22 cellular contexts compared by ENCODE assay signal in the genomic region with DNA sequence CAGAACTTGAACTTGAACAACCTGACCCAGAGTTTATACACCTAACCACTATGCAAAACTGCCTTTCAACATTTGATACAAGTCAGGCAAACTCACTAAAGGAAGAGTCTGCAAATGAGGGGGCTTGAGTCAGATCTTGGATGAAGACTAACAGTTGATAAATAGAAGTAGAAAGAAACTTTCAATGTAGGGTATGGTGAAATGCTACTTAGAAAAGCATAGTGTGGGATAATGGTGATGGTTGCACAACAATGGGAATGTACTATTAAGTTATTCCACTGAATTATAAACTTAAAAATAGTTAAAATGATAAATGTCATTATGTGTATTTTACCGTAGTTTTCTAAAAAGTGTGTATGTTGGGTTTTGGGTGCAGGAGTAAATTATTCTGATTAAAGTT. TPM values are rescaled to one million over a fixed set of nuclear protein-coding genes. Genes with fewer than 3 reads are reported as not detected.
DNase-seq lines count a peak whose midpoint lies in the region; ATAC-seq and TF ChIP-seq lines count a peak whose summit lies in the region.
"Had no signal": no experiment of that assay in that cellular context is flagged by ENCODE, and none has a peak within 500 bp of the region (broad histone marks: within the 10 kb centered on the region; RNA-seq: fewer than 3 reads in every experiment).

No MANE protein-coding gene starts in this region.

- no peak overlapping the region for H3K4me3 ChIP-seq in prostate gland
- H3K4me3 ChIP-seq: BLaER1 treated with 17β-estradiol and CSF1 and Interleukin-3, amounts not matched to agents 10 nM and 100 nM; GM12878; HAP-1 had no signal

- peaks cover 1% of the 10 kb centered on the region for H3K27me3 Mint-ChIP-seq in activated CD4-positive, alpha-beta T cell treated with anti-CD3 and anti-CD28 coated beads, Interleukin-2, amount 10 ng/mL, durations not matched to agents 24 days and 14 days
- no peaks in the 10 kb centered on the region for H3K27me3 Mint-ChIP-seq in activated CD4-positive, alpha-beta T cell treated with anti-CD3 and anti-CD28 coated beads for 36 hours
- H3K27me3 Mint-ChIP-seq in activated naive CD4-positive, alpha-beta T cell treated with anti-CD3 and anti-CD28 coated beads, Interleukin-2, amount 10 ng/mL, durations not matched to agents 7 days and 5 days: no peaks in the 10 kb centered on the region
- H3K27me3 Mint-ChIP-seq: CD4-positive, alpha-beta T cell had no signal

- no peak for TF ChIP-seq CTCF in prostate gland (IDR thresholded peaks at IDR 0.05)

- no peak for TF ChIP-seq POLR2A in prostate gland (IDR thresholded peaks at IDR 0.05)

- H3K36me3 Mint-ChIP-seq in activated CD4-positive, alpha-beta T cell treated with anti-CD3 and anti-CD28 coated beads, Interleukin-2, amount 10 ng/mL, durations not matched to agents 24 days and 14 days (ENCODE audit: low read depth): no peaks in the 10 kb centered on the region
- H3K36me3 Mint-ChIP-seq in activated CD4-positive, alpha-beta T cell treated with anti-CD3 and anti-CD28 coated beads for 36 hours (ENCODE audit: low read depth): no peaks in the 10 kb centered on the region
- no peaks in the 10 kb centered on the region for H3K36me3 Mint-ChIP-seq in activated naive CD4-positive, alpha-beta T cell treated with anti-CD3 and anti-CD28 coated beads, Interleukin-2, amount 10 ng/mL, durations not matched to agents 7 days and 5 days
- H3K36me3 Mint-ChIP-seq: CD14-positive monocyte had no signal

- no peak for ATAC-seq in activated CD4-positive, alpha-beta T cell treated with anti-CD3 and anti-CD28 coated beads for 36 hours
- ATAC-seq: GM12878 had no signal

- WGBS in prostate gland: 93% methylated on average over 1 of the region's 1 CpG

- H3K27me3 ChIP-seq in prostate gland (replicated peaks; ENCODE audit: insufficient read depth): no peaks in the 10 kb centered on the region
- H3K27me3 ChIP-seq: BE2C; BLaER1 treated with 17β-estradiol and CSF1 and Interleukin-3, amounts not matched to agents 10 nM and 100 nM had no signal

- H3K36me3 ChIP-seq in prostate gland: no peaks in the 10 kb centered on the region
- H3K36me3 ChIP-seq: BE2C; BLaER1 treated with 17β-estradiol and CSF1 and Interleukin-3, amounts not matched to agents 10 nM and 100 nM; HAP-1 had no signal

- H3K27ac ChIP-seq in prostate gland: no peak overlapping the region
- H3K27ac ChIP-seq: 22Rv1; BLaER1 treated with 17β-estradiol and CSF1 and Interleukin-3, amounts not matched to agents 10 nM and 100 nM had no signal

- CTCF ChIA-PET in activated CD4-positive, alpha-beta T cell treated with anti-CD3 and anti-CD28 coated beads for 36 hours (lab: Charles Lee): interaction anchor here (0.6 to 1.3 kb wide), 2 partner anchors 14 to 111 kb away, joined by 3 read pairs; no protein-coding TSS in a partner anchor
- CTCF ChIA-PET in activated naive CD4-positive, alpha-beta T cell treated with anti-CD3 and anti-CD28 coated beads, Interleukin-2, amount 10 ng/mL, durations not matched to agents 7 days and 5 days (lab: Charles Lee): no interaction called here

- POLR2A ChIA-PET in activated CD4-positive, alpha-beta T cell treated with anti-CD3 and anti-CD28 coated beads for 36 hours (lab: Charles Lee): no interaction called here

- H3K4me1 ChIP-seq in prostate gland (replicated peaks): no peaks in the 10 kb centered on the region
- H3K4me1 ChIP-seq: BE2C, HAP-1 had no signal

- H3K9me3 Mint-ChIP-seq in activated CD4-positive, alpha-beta T cell treated with anti-CD3 and anti-CD28 coated beads, Interleukin-2, amount 10 ng/mL, durations not matched to agents 24 days and 14 days: peaks cover 3% of the 10 kb centered on the region
- H3K9me3 Mint-ChIP-seq in activated CD4-positive, alpha-beta T cell treated with anti-CD3 and anti-CD28 coated beads for 36 hours (ENCODE audit: low read depth): no peaks in the 10 kb centered on the region
- H3K9me3 Mint-ChIP-seq in activated naive CD4-positive, alpha-beta T cell treated with anti-CD3 and anti-CD28 coated beads, Interleukin-2, amount 10 ng/mL, durations not matched to agents 7 days and 5 days: no peaks in the 10 kb centered on the region
- H3K9me3 Mint-ChIP-seq: CD4-positive, alpha-beta T cell; CD8-positive, alpha-beta memory T cell; HFFc6 had no signal

- intact Hi-C loops in activated CD4-positive, alpha-beta T cell treated with anti-CD3 and anti-CD28 coated beads, Interleukin-2, amount 10 ng/mL, durations not matched to agents 24 days and 14 days (cut with micrococcal nuclease): no loop called here
- intact Hi-C loops in activated CD4-positive, alpha-beta T cell treated with anti-CD3 and anti-CD28 coated beads for 36 hours (cut with DNase I, micrococcal nuclease): no loop called here
- intact Hi-C loops in prostate gland (cut with DNase I): no loop called here

- H3K9me3 ChIP-seq in prostate gland: no peaks in the 10 kb centered on the region
- H3K9me3 ChIP-seq: BE2C; BLaER1 treated with 17β-estradiol and CSF1 and Interleukin-3, amounts not matched to agents 10 nM and 100 nM; HAP-1 had no signal

- peak; percentile 16 for DNase-seq in activated CD4-positive, alpha-beta T cell treated with anti-CD3 and anti-CD28 coated beads, Interleukin-2, amount 10 ng/mL, durations not matched to agents 24 days and 14 days
- DNase-seq in activated CD4-positive, alpha-beta T cell treated with anti-CD3 and anti-CD28 coated beads for 36 hours: no peak
- DNase-seq in fibroblast of gingiva (ENCODE audit: low read depth) (peak; percentile 21), iris pigment epithelial cell (ENCODE audit: low read depth) (peak; percentile 50), prostate gland (ENCODE audit: low spot score) (no peak)
- DNase-seq in stimulated activated CD4-positive, alpha-beta T cell treated with anti-CD3 and anti-CD28 coated beads, Interleukin-2, amount 100 ng/mL, for 24 hours: no peak
- DNase-seq in activated naive CD4-positive, alpha-beta T cell treated with anti-CD3 and anti-CD28 coated beads, Interleukin-2, amount 10 ng/mL, durations not matched to agents 7 days and 5 days: no peak
- DNase-seq: AML-193; BE2C; CD4-positive, alpha-beta T cell; CD8-positive, alpha-beta memory T cell; DMS 273 treated with DMSO at 0.1 percent for 48 hours; DMS79; EL; GDM1; GOT3; HFFc6 had no signal

- no peak overlapping the region for H3K27ac Mint-ChIP-seq in activated CD4-positive, alpha-beta T cell treated with anti-CD3 and anti-CD28 coated beads, Interleukin-2, amount 10 ng/mL, durations not matched to agents 24 days and 14 days
- H3K27ac Mint-ChIP-seq in activated CD4-positive, alpha-beta T cell treated with anti-CD3 and anti-CD28 coated beads for 36 hours: no peak overlapping the region
- H3K27ac Mint-ChIP-seq in activated naive CD4-positive, alpha-beta T cell treated with anti-CD3 and anti-CD28 coated beads, Interleukin-2, amount 10 ng/mL, durations not matched to agents 7 days and 5 days: no peak overlapping the region
- H3K27ac Mint-ChIP-seq: CD14-positive monocyte; CD4-positive, alpha-beta T cell; CD8-positive, alpha-beta memory T cell; HFFc6 had no signal

- H3K4me3 Mint-ChIP-seq in activated CD4-positive, alpha-beta T cell treated with anti-CD3 and anti-CD28 coated beads, Interleukin-2, amount 10 ng/mL, durations not matched to agents 24 days and 14 days: no peak overlapping the region
- H3K4me3 Mint-ChIP-seq in activated CD4-positive, alpha-beta T cell treated with anti-CD3 and anti-CD28 coated beads for 36 hours: no peak overlapping the region
- no peak overlapping the region for H3K4me3 Mint-ChIP-seq in activated naive CD4-positive, alpha-beta T cell treated with anti-CD3 and anti-CD28 coated beads, Interleukin-2, amount 10 ng/mL, durations not matched to agents 7 days and 5 days
- H3K4me3 Mint-ChIP-seq: CD14-positive monocyte; CD4-positive, alpha-beta T cell; CD8-positive, alpha-beta memory T cell; HFFc6 had no signal

- H3K4me1 Mint-ChIP-seq in activated CD4-positive, alpha-beta T cell treated with anti-CD3 and anti-CD28 coated beads, Interleukin-2, amount 10 ng/mL, durations not matched to agents 24 days and 14 days: no peaks in the 10 kb centered on the region
- no peaks in the 10 kb centered on the region for H3K4me1 Mint-ChIP-seq in activated CD4-positive, alpha-beta T cell treated with anti-CD3 and anti-CD28 coated beads for 36 hours
- no peaks in the 10 kb centered on the region for H3K4me1 Mint-ChIP-seq in activated naive CD4-positive, alpha-beta T cell treated with anti-CD3 and anti-CD28 coated beads, Interleukin-2, amount 10 ng/mL, durations not matched to agents 7 days and 5 days
- H3K4me1 Mint-ChIP-seq: CD8-positive, alpha-beta memory T cell had no signal

RNA-seq across cellular contexts. Expression of gene ZNF280D, which starts 19.7 kb away (rescaled TPM):
- total RNA-seq in activated CD4-positive, alpha-beta T cell treated with anti-CD3 and anti-CD28 coated beads, Interleukin-2, amount 10 ng/mL, durations not matched to agents 24 days and 14 days: 25.9 and 26.2 TPM in 2 replicates
- 10 to 100 TPM; 18.9 to 19.7 TPM for total RNA-seq in activated CD4-positive, alpha-beta T cell treated with anti-CD3 and anti-CD28 coated beads for 36 hours
- 10 to 100 TPM; 35.1 to 44.2 TPM for total RNA-seq in prostate gland

Comparison
In these comparisons a context has a peak if more than half of its experiments do, and no peak if none do; other contexts are left out.
1. DNase-seq: peak in activated CD4-positive, alpha-beta T cell treated with anti-CD3 and anti-CD28 coated beads, Interleukin-2, amount 10 ng/mL, durations not matched to agents 24 days and 14 days (single experiment), fibroblast of gingiva (single experiment) and iris pigment epithelial cell (single experiment); none in activated CD4-positive, alpha-beta T cell treated with anti-CD3 and anti-CD28 coated beads for 36 hours (single experiment), prostate gland (single experiment), stimulated activated CD4-positive, alpha-beta T cell treated with anti-CD3 and anti-CD28 coated beads, Interleukin-2, amount 100 ng/mL, for 24 hours (0 of 2) and activated naive CD4-positive, alpha-beta T cell treated with anti-CD3 and anti-CD28 coated beads, Interleukin-2, amount 10 ng/mL, durations not matched to agents 7 days and 5 days (single experiment).